23 cellular contexts compared by ENCODE assay signal in genomic region chr2:153967248-153967973, GRCh38.
DNase-seq lines count a peak whose midpoint lies in the region; ATAC-seq and TF ChIP-seq lines count a peak whose summit lies in the region.
"Had no signal": no experiment of that assay in that cellular context is flagged by ENCODE, and none has a peak within 500 bp of the region (broad histone marks: within the 10 kb centered on the region; RNA-seq: fewer than 3 reads in every experiment).

No MANE protein-coding gene starts in this region.

- H3K4me1 Mint-ChIP-seq in MCF 10A (ENCODE audit: insufficient read depth, unreplicated experiment), result peaks cover 7% of the 10 kb centered on the region
- H3K4me1 Mint-ChIP-seq: IgD-negative memory B cell had no signal

- H4K8ac ChIP-seq in trophoblast cell (ENCODE audit: low read depth, low read length), result no peak overlapping the region

- no peak for ATAC-seq in HG02852 (IDR thresholded peaks at IDR 0.05; ENCODE audit: unreplicated experiment)
- ATAC-seq in GM21526 (IDR thresholded peaks at IDR 0.05; ENCODE audit: low FRiP score, unreplicated experiment), result no peak
- ATAC-seq: PC-3, SK-N-SH treated with all-trans-retinoic acid at 6 μM for 48 hours had no signal

- H3K9me3 ChIP-seq in mammary epithelial cell (replicated peaks; ENCODE audit: insufficient read depth, low read length), result no peaks in the 10 kb centered on the region
- H3K9me3 ChIP-seq in WERI-Rb-1 (ENCODE audit: severe bottlenecking), result no peaks in the 10 kb centered on the region
- H3K9me3 ChIP-seq in trophoblast cell (ENCODE audit: insufficient read depth, low read depth, low read length), result no peaks in the 10 kb centered on the region
- H3K9me3 ChIP-seq: SJCRH30 had no signal

- intact Hi-C loops in mammary epithelial cell (cut with micrococcal nuclease), result no loop called here
- intact Hi-C loops in MCF 10A (cut with micrococcal nuclease), result no loop called here

- no peak overlapping the region for H2BK5ac ChIP-seq in trophoblast cell (ENCODE audit: low read depth, low read length, poor library complexity)

- H3K18ac ChIP-seq in trophoblast cell (ENCODE audit: low read length), result no peak overlapping the region

- no peaks in the 10 kb centered on the region for H3K36me3 Mint-ChIP-seq in MCF 10A (ENCODE audit: insufficient read depth, unreplicated experiment)
- H3K36me3 Mint-ChIP-seq: IgD-negative memory B cell had no signal

- H2AFZ ChIP-seq in mammary epithelial cell (ENCODE audit: low read depth, low read length) (no peak overlapping the region), trophoblast cell (ENCODE audit: insufficient read depth, low read length, poor library complexity) (no peak overlapping the region)

- POLR2A ChIA-PET in MCF 10A (lab: Yijun Ruan, JAX), result no interaction called here

- H3K4me2 ChIP-seq in mammary epithelial cell (ENCODE audit: insufficient read depth, low read depth, low read length) (no peak overlapping the region), trophoblast cell (ENCODE audit: low read length) (no peak overlapping the region)
- H3K4me2 ChIP-seq: KMS-11 had no signal

- H3K27ac ChIP-seq in mammary epithelial cell (ENCODE audit: insufficient read depth, low read depth, low read length) (no peak overlapping the region), WERI-Rb-1 (no peak overlapping the region), trophoblast cell (ENCODE audit: low read depth, low read length) (no peak overlapping the region)
- H3K27ac ChIP-seq: KMS-11, SJCRH30 had no signal

- no peak overlapping the region for H4K12ac ChIP-seq in trophoblast cell (ENCODE audit: low read depth, low read length)

- H3K27me3 ChIP-seq in mammary epithelial cell (ENCODE audit: insufficient read depth, low read length), result no peaks in the 10 kb centered on the region
- H3K27me3 ChIP-seq in WERI-Rb-1 (ENCODE audit: insufficient read depth, low read depth, severe bottlenecking), result no peaks in the 10 kb centered on the region
- H3K27me3 ChIP-seq in trophoblast cell (ENCODE audit: insufficient read depth, low read length), result no peaks in the 10 kb centered on the region
- H3K27me3 ChIP-seq: SJCRH30 had no signal

- no peak overlapping the region for H3K14ac ChIP-seq in trophoblast cell (ENCODE audit: low read length)

- H4K20me1 ChIP-seq in mammary epithelial cell (ENCODE audit: insufficient read depth, low read length), result no peaks in the 10 kb centered on the region

- no peaks in the 10 kb centered on the region for H3K27me3 Mint-ChIP-seq in MCF 10A (ENCODE audit: insufficient read depth, unreplicated experiment)
- H3K27me3 Mint-ChIP-seq: IgD-negative memory B cell had no signal

- H3K9me3 Mint-ChIP-seq in MCF 10A (ENCODE audit: unreplicated experiment), result no peaks in the 10 kb centered on the region

- no peak overlapping the region for H3K9ac ChIP-seq in mammary epithelial cell (ENCODE audit: insufficient read depth, low read length)
- H3K9ac ChIP-seq in trophoblast cell (ENCODE audit: low read length), result no peak overlapping the region
- H3K9ac ChIP-seq: KMS-11 had no signal

- H4K91ac ChIP-seq in trophoblast cell (ENCODE audit: low read depth, low read length), result no peak overlapping the region

- no peak for TF ChIP-seq CTCF in mammary epithelial cell (conservative IDR thresholded peaks at IDR 0.05 in 1 of 2, IDR thresholded peaks at IDR 0.05 in 1 of 2; ENCODE audit: extremely low read depth in 1 of 2, insufficient read depth in 1 of 2, low read depth in 1 of 2, low read length in 2 of 2)
- TF ChIP-seq CTCF in MCF 10A (IDR thresholded peaks at IDR 0.05; ENCODE audit: unreplicated experiment), result no peak
- peak; percentile 25; the same call in 1 of the 2 replicates for TF ChIP-seq CTCF in WERI-Rb-1 (IDR thresholded peaks at IDR 0.05; ENCODE audit: low read depth, low read length)
- TF ChIP-seq CTCF in epithelial cell of esophagus (IDR thresholded peaks at IDR 0.05; ENCODE audit: insufficient read depth, low read depth, low read length, missing control alignments), result no peak

- H2BK12ac ChIP-seq in trophoblast cell (ENCODE audit: low read length), result no peak overlapping the region

- no peak overlapping the region for H2BK120ac ChIP-seq in trophoblast cell (ENCODE audit: insufficient read depth, low read length, poor library complexity)

- WGBS in mammary epithelial cell (ENCODE audit: low coverage, missing lambda C conversion rate), result 20% methylated on average over 5 of the region's 5 CpGs
- no CpG with 5 or more reads among the region's 5 CpGs for WGBS in trophoblast cell (ENCODE audit: extremely low coverage, insufficient coverage, insufficient read length)

- no peak overlapping the region for H3K4ac ChIP-seq in trophoblast cell (ENCODE audit: low read depth, low read length)

- no peaks in the 10 kb centered on the region for H3K79me1 ChIP-seq in trophoblast cell (ENCODE audit: low read length)

- H3K36me3 ChIP-seq in mammary epithelial cell (ENCODE audit: insufficient read depth, low read length) (no peaks in the 10 kb centered on the region), WERI-Rb-1 (no peaks in the 10 kb centered on the region), trophoblast cell (ENCODE audit: control insufficient read depth in 1 of 2, insufficient read depth in 2 of 2, low read length in 2 of 2) (no peaks in the 10 kb centered on the region)
- H3K36me3 ChIP-seq: SJCRH30 had no signal

- dilution Hi-C loops in mammary epithelial cell (cut with HindIII; ENCODE audit: low sequenced_read_pairs), result no loop called here

- no peak overlapping the region for H3K4me3 Mint-ChIP-seq in MCF 10A (ENCODE audit: unreplicated experiment)
- H3K4me3 Mint-ChIP-seq: IgD-negative memory B cell had no signal

- DNase-seq in mammary epithelial cell (peak; percentile 28), MCF 10A (ENCODE audit: unreplicated experiment) (no peak), WERI-Rb-1 (peak; percentile 13), epithelial cell of esophagus (ENCODE audit: low read depth) (peak; percentile 13), trophoblast cell (peak; percentile 1 to 32), T-helper 2 cell (no peak)
- DNase-seq: 8988T; ACHN; Calu3; NCI-H1092; NCI-H1436; NCI-H187; NCI-H2081 treated with DMSO at 0.1 percent for 48 hours; NCI-H524; NCI-H774; NK-92 treated with Interleukin-12 subunit alpha and Interleukin-12 subunit beta, amount 100 ng/mL, for 24 hours; PC-3; SJCRH30 had no signal

- no peaks in the 10 kb centered on the region for H3K79me2 ChIP-seq in mammary epithelial cell (ENCODE audit: insufficient read depth, low read length)
- H3K79me2 ChIP-seq in trophoblast cell (ENCODE audit: control insufficient read depth, insufficient read depth, low read length, poor library complexity), result no peaks in the 10 kb centered on the region

- BruUV-seq in mammary epithelial cell (replicated peaks; lab: Mats Ljungman, UMichigan), result no TSS peak
- no TSS peak for BruUV-seq in MCF 10A (replicated peaks; lab: Mats Ljungman, UMichigan)

- in situ Hi-C loops in mammary epithelial cell (cut with MboI; ENCODE audit: low sequenced_read_pairs in 2 of 2), result no loop called here

- H3K27ac Mint-ChIP-seq in MCF 10A (ENCODE audit: low read depth, unreplicated experiment), result no peak overlapping the region

- H3K4me3 ChIP-seq in mammary epithelial cell (replicated peaks in 1 of 3; ENCODE audit: insufficient read depth in 1 of 3, low read depth in 2 of 3, low read length in 3 of 3), result no peak overlapping the region
- no peak overlapping the region for H3K4me3 ChIP-seq in WERI-Rb-1 (ENCODE audit: low read depth, low read length)
- no peak overlapping the region for H3K4me3 ChIP-seq in epithelial cell of esophagus (ENCODE audit: low read length)
- no peak overlapping the region for H3K4me3 ChIP-seq in trophoblast cell (ENCODE audit: low read depth, low read length)
- H3K4me3 ChIP-seq: SJCRH30 had no signal

- no peaks in the 10 kb centered on the region for H3K4me1 ChIP-seq in mammary epithelial cell (ENCODE audit: insufficient read depth, low read length)
- H3K4me1 ChIP-seq in trophoblast cell (ENCODE audit: control insufficient read depth in 1 of 2, insufficient read depth in 2 of 2, low read length in 2 of 2), result peaks cover 10 to 11% of the 10 kb centered on the region in 2 experiments
- H3K4me1 ChIP-seq: SJCRH30 had no signal

- CTCF ChIA-PET in mammary epithelial cell (lab: Charles Lee; ENCODE audit: low non-redundant PET), result no interaction called here
- CTCF ChIA-PET in MCF 10A (lab: Yijun Ruan, JAX), result no interaction called here

- no peak overlapping the region for H3K23ac ChIP-seq in trophoblast cell (ENCODE audit: low read length)

- H2AK5ac ChIP-seq in trophoblast cell (ENCODE audit: low read length), result no peak overlapping the region

Comparison
In these comparisons a context has a peak if more than half of its experiments do, and no peak if none do; other contexts are left out.
1. DNase-seq: peak in mammary epithelial cell (single experiment), WERI-Rb-1 (single experiment), epithelial cell of esophagus (single experiment) and trophoblast cell (2 of 2); none in MCF 10A (single experiment) and T-helper 2 cell (0 of 5).